Comparison of ENCODE assay signal across 20 cellular contexts in genomic region chr6:161423271-161423670, GRCh38.
DNase-seq lines count a peak whose midpoint lies in the region; ATAC-seq and TF ChIP-seq lines count a peak whose summit lies in the region.
"Had no signal": no experiment of that assay in that cellular context is flagged by ENCODE, and none has a peak within 500 bp of the region (broad histone marks: within the 10 kb centered on the region; RNA-seq: fewer than 3 reads in every experiment).

No MANE protein-coding gene starts in this region.

- no peak for TF ChIP-seq POLR2A in tibial nerve (IDR thresholded peaks at IDR 0.05)

- TF ChIP-seq CTCF in AG04450 (IDR thresholded peaks at IDR 0.05; ENCODE audit: low read depth, low read length) (no peak), PC-3 (conservative IDR thresholded peaks at IDR 0.05; ENCODE audit: low read depth, low read length) (no peak), osteocyte (IDR thresholded peaks at IDR 0.05) (no peak), tibial nerve (IDR thresholded peaks at IDR 0.05) (no peak), GM20000 (IDR thresholded peaks at IDR 0.05; ENCODE audit: extremely low read depth, missing control alignments) (no peak)

- ATAC-seq in PC-3 (no peak), GM21786 (IDR thresholded peaks at IDR 0.05; ENCODE audit: unreplicated experiment) (no peak)
- ATAC-seq in stimulated activated naive B cell treated with anti-CD40 and anti-IgM and Interleukin-4, amounts not matched to agents 10 μg/mL and 1 μg/mL and 100 μg/mL, for 72 hours (replicated peaks), result no peak
- ATAC-seq: HCT116, HepG2 had no signal

- H3K27me3 Mint-ChIP-seq in osteocyte (ENCODE audit: unreplicated experiment), result no peaks in the 10 kb centered on the region
- H3K27me3 Mint-ChIP-seq in stimulated activated naive B cell treated with anti-CD40 and anti-IgM and Interleukin-4, amounts not matched to agents 10 μg/mL and 1 μg/mL and 100 μg/mL, for 72 hours, result peaks cover 0 to 6% of the 10 kb centered on the region in 2 donors

- peak overlapping the region; percentile 39; the same call in 1 of the 2 replicates for H2AFZ ChIP-seq in PC-3 (ENCODE audit: low read length)

- H3K79me2 ChIP-seq in PC-3 (ENCODE audit: low read length), result no peaks in the 10 kb centered on the region

- DNase-seq in AG04450 (ENCODE audit: low read depth, low spot score), result no peak
- peak; percentile 56 for DNase-seq in PC-3
- DNase-seq in kidney tubule cell (ENCODE audit: low spot score), result peak; percentile 85
- no peak for DNase-seq in osteocyte (ENCODE audit: extremely low spot score, unreplicated experiment)
- DNase-seq in stimulated activated naive B cell treated with anti-CD40 and anti-IgM and Interleukin-4, amounts not matched to agents 10 μg/mL and 1 μg/mL and 100 μg/mL, for 72 hours, result no peak
- no peak for DNase-seq in tibial nerve (ENCODE audit: low spot score in 2 of 2)
- no peak for DNase-seq in GM20000 (ENCODE audit: low spot score)
- DNase-seq: 8988T; CD4-positive, alpha-beta T cell; DMS153; DMS79; GDM1; GOT3; H7; HFFc6 had no signal

- no peaks in the 10 kb centered on the region for H3K9me2 ChIP-seq in PC-3 (replicated peaks; ENCODE audit: low read length)

- H3K4me1 ChIP-seq in PC-3 (ENCODE audit: insufficient read depth, low read length), result peaks cover 18% of the 10 kb centered on the region
- peaks cover 0 to 22% (median 0%) of the 10 kb centered on the region in 4 donors for H3K4me1 ChIP-seq in tibial nerve

- H3K27ac ChIP-seq in AG04450 (ENCODE audit: low read depth, low read length) (peak overlapping the region; percentile 21), PC-3 (ENCODE audit: low read length) (no peak overlapping the region), tibial nerve (no peak overlapping the region)
- H3K27ac ChIP-seq: C4-2B had no signal

- POLR2A ChIA-PET in AG04450 (lab: Yijun Ruan, JAX), result no interaction called here
- POLR2A ChIA-PET in PC-3 (lab: Charles Lee; ENCODE audit: unreplicated experiment), result interaction anchor here (0.6 kb wide), 1 partner anchor 29 kb away, joined by 3 read pairs; no protein-coding TSS in a partner anchor

- peaks cover 52% of the 10 kb centered on the region for H3K4me1 Mint-ChIP-seq in osteocyte (ENCODE audit: unreplicated experiment)
- no peaks in the 10 kb centered on the region for H3K4me1 Mint-ChIP-seq in stimulated activated naive B cell treated with anti-CD40 and anti-IgM and Interleukin-4, amounts not matched to agents 10 μg/mL and 1 μg/mL and 100 μg/mL, for 72 hours
- H3K4me1 Mint-ChIP-seq: IgD-negative memory B cell had no signal

- no peak overlapping the region for H3K4me3 Mint-ChIP-seq in osteocyte (ENCODE audit: unreplicated experiment)
- no peak overlapping the region for H3K4me3 Mint-ChIP-seq in stimulated activated naive B cell treated with anti-CD40 and anti-IgM and Interleukin-4, amounts not matched to agents 10 μg/mL and 1 μg/mL and 100 μg/mL, for 72 hours
- H3K4me3 Mint-ChIP-seq: CD4-positive, alpha-beta T cell; HFFc6 had no signal

- no peak for TF ChIP-seq EP300 in tibial nerve (IDR thresholded peaks at IDR 0.05)

- no peak overlapping the region for H3K4me3 ChIP-seq in AG04450 (ENCODE audit: low read depth, low read length)
- no peak overlapping the region for H3K4me3 ChIP-seq in PC-3 (ENCODE audit: low read length)
- H3K4me3 ChIP-seq in tibial nerve, result no peak overlapping the region

- H3K4me2 ChIP-seq in PC-3 (ENCODE audit: low read length), result peak overlapping the region; percentile 34; the same call in 1 of the 2 replicates

- peaks cover 6% of the 10 kb centered on the region for H3K9me3 Mint-ChIP-seq in osteocyte (ENCODE audit: unreplicated experiment)
- no peaks in the 10 kb centered on the region for H3K9me3 Mint-ChIP-seq in stimulated activated naive B cell treated with anti-CD40 and anti-IgM and Interleukin-4, amounts not matched to agents 10 μg/mL and 1 μg/mL and 100 μg/mL, for 72 hours
- H3K9me3 Mint-ChIP-seq: CD4-positive, alpha-beta T cell had no signal

- BruUV-seq in PC-3 (replicated peaks; lab: Mats Ljungman, UMichigan), result no TSS peak

- H3K9me3 ChIP-seq in AG04450 (ENCODE audit: control insufficient read depth, insufficient read depth, low read length) (no peaks in the 10 kb centered on the region; the same call in 1 of the 2 replicates), PC-3 (ENCODE audit: low read length) (no peaks in the 10 kb centered on the region), tibial nerve (no peaks in the 10 kb centered on the region)

- H3K27me3 ChIP-seq in AG04450 (ENCODE audit: control insufficient read depth, insufficient read depth, low read length) (no peaks in the 10 kb centered on the region), PC-3 (ENCODE audit: low read length) (no peaks in the 10 kb centered on the region), tibial nerve (no peaks in the 10 kb centered on the region)

- H4K20me1 ChIP-seq in PC-3 (ENCODE audit: low read length), result no peaks in the 10 kb centered on the region

- peaks cover 3% of the 10 kb centered on the region for H3K36me3 Mint-ChIP-seq in osteocyte (ENCODE audit: unreplicated experiment)
- H3K36me3 Mint-ChIP-seq in stimulated activated naive B cell treated with anti-CD40 and anti-IgM and Interleukin-4, amounts not matched to agents 10 μg/mL and 1 μg/mL and 100 μg/mL, for 72 hours, result no peaks in the 10 kb centered on the region

- H3K9ac ChIP-seq in PC-3 (ENCODE audit: low read length), result no peak overlapping the region

- CTCF ChIA-PET in AG04450 (lab: Charles Lee), result interaction anchor here (0.9 to 1.4 kb wide), 3 partner anchors 12 to 24 kb away, joined by 3 to 7 read pairs (median 4); no protein-coding TSS in a partner anchor
- CTCF ChIA-PET in PC-3 (lab: Charles Lee), result no interaction called here

- H3K36me3 ChIP-seq in PC-3 (ENCODE audit: low read depth, low read length) (no peaks in the 10 kb centered on the region), tibial nerve (no peaks in the 10 kb centered on the region)

- H3F3A ChIP-seq in PC-3 (ENCODE audit: low read length, unreplicated experiment), result no peaks in the 10 kb centered on the region

- 80 to 87% methylated on average over 7 of the region's 7 CpGs for WGBS in tibial nerve, 2 donors

- peak overlapping the region; percentile 85 for H3K27ac Mint-ChIP-seq in osteocyte (ENCODE audit: unreplicated experiment)
- H3K27ac Mint-ChIP-seq in stimulated activated naive B cell treated with anti-CD40 and anti-IgM and Interleukin-4, amounts not matched to agents 10 μg/mL and 1 μg/mL and 100 μg/mL, for 72 hours, result no peak overlapping the region
- H3K27ac Mint-ChIP-seq: CD4-positive, alpha-beta T cell; HFFc6; IgD-negative memory B cell had no signal

- intact Hi-C loops in PC-3 (cut with micrococcal nuclease), result no loop called here

Comparison
In these comparisons a context has a peak if more than half of its experiments do, and no peak if none do; other contexts are left out.
1. DNase-seq: peak in PC-3 (single experiment) and kidney tubule cell (single experiment); none in AG04450 (single experiment), osteocyte (single experiment), stimulated activated naive B cell treated with anti-CD40 and anti-IgM and Interleukin-4, amounts not matched to agents 10 μg/mL and 1 μg/mL and 100 μg/mL, for 72 hours (single experiment), tibial nerve (0 of 2) and GM20000 (single experiment).